38 cellular contexts compared by ENCODE assay signal in genomic region chr10:2439983-2440382, GRCh38.
"Had no signal": no experiment of that assay in that cellular context is flagged by ENCODE, and none has a peak within 500 bp of the region (broad histone marks: within the 10 kb centered on the region; RNA-seq: fewer than 3 reads in every experiment).

No MANE protein-coding gene starts in this region.

- H3K4me1 Mint-ChIP-seq: activated naive CD4-positive, alpha-beta T cell treated with anti-CD3 and anti-CD28 coated beads, Interleukin-2, amount 10 ng/mL, durations not matched to agents 7 days and 5 days; activated naive CD4-positive, alpha-beta T cell treated with anti-CD3 and anti-CD28 coated beads, Interleukin-2, amount 50 U/mL, for 24 hours; activated naive CD8-positive, alpha-beta T cell treated with anti-CD3 and anti-CD28 coated beads for 36 hours; activated naive CD8-positive, alpha-beta T cell treated with anti-CD3 and anti-CD28 coated beads, Interleukin-2, amount 10 ng/mL, durations not matched to agents 7 days and 5 days; activated naive CD8-positive, alpha-beta T cell treated with anti-CD3 and anti-CD28 coated beads, Interleukin-2, amount 50 U/mL, for 24 hours; activated T-helper 17 cell treated with anti-CD3 and anti-CD28 coated beads, Interleukin-2, amount 50 U/mL, for 72 hours; central memory CD8-positive, alpha-beta T cell had no signal

- H3K4me3 Mint-ChIP-seq: activated naive CD4-positive, alpha-beta T cell treated with anti-CD3 and anti-CD28 coated beads for 36 hours; activated naive CD4-positive, alpha-beta T cell treated with anti-CD3 and anti-CD28 coated beads, Interleukin-2, amount 10 ng/mL, durations not matched to agents 7 days and 5 days; activated naive CD4-positive, alpha-beta T cell treated with anti-CD3 and anti-CD28 coated beads, Interleukin-2, amount 50 U/mL, for 24 hours; activated naive CD8-positive, alpha-beta T cell; activated naive CD8-positive, alpha-beta T cell treated with anti-CD3 and anti-CD28 coated beads for 36 hours; activated naive CD8-positive, alpha-beta T cell treated with anti-CD3 and anti-CD28 coated beads, Interleukin-2, amount 10 ng/mL, durations not matched to agents 7 days and 5 days; activated naive CD8-positive, alpha-beta T cell treated with anti-CD3 and anti-CD28 coated beads, Interleukin-2, amount 50 U/mL, for 24 hours; activated T-cell treated with anti-CD3 and anti-CD28 coated beads, Interleukin-2, amount 50 U/mL, for 24 hours; activated T-cell treated with anti-CD3 and anti-CD28 coated beads, Interleukin-2, amount 50 U/mL, for 4 hours; activated T-cell treated with anti-CD3 and anti-CD28 coated beads, Interleukin-2, amount 50 U/mL, for 72 hours; activated T-helper 1 cell treated with anti-CD3 and anti-CD28 coated beads, Interleukin-12 subunit alpha, Interleukin-12 subunit beta, Interleukin-2, Interleukin-4 antibody, amounts not matched to agents 30 ng/mL and 10 ng/mL and 1 ng/mL, durations not matched to agents 14 hours and 24 hours and 36 hours; activated T-helper 17 cell treated with anti-CD3 and anti-CD28 coated beads, Interleukin-2, amount 50 U/mL, for 72 hours; brain; central memory CD8-positive, alpha-beta T cell had no signal

- H3K9me3 Mint-ChIP-seq: activated naive CD4-positive, alpha-beta T cell treated with anti-CD3 and anti-CD28 coated beads, Interleukin-2, amount 50 U/mL, for 24 hours; activated naive CD8-positive, alpha-beta T cell treated with anti-CD3 and anti-CD28 coated beads for 36 hours; activated naive CD8-positive, alpha-beta T cell treated with anti-CD3 and anti-CD28 coated beads, Interleukin-2, amount 10 ng/mL, durations not matched to agents 7 days and 5 days; activated naive CD8-positive, alpha-beta T cell treated with anti-CD3 and anti-CD28 coated beads, Interleukin-2, amount 50 U/mL, for 24 hours; activated T-cell treated with anti-CD3 and anti-CD28 coated beads, Interleukin-2, amount 50 U/mL, for 24 hours; activated T-helper 1 cell treated with anti-CD3 and anti-CD28 coated beads, Interleukin-12 subunit alpha, Interleukin-12 subunit beta, Interleukin-2, Interleukin-4 antibody, amounts not matched to agents 30 ng/mL and 10 ng/mL and 1 ng/mL, durations not matched to agents 14 hours and 24 hours and 36 hours; activated T-helper 17 cell treated with anti-CD3 and anti-CD28 coated beads, Interleukin-2, amount 50 U/mL, for 72 hours; activated T-helper 2 cell treated with anti-CD3 and anti-CD28 coated beads, Interferon-gamma antibody, Interleukin-2, Interleukin-4, amounts not matched to agents 10 μg/mL and 5 μg/mL and 100 μg/mL, durations not matched to agents 14 hours and 24 hours and 36 hours; central memory CD8-positive, alpha-beta T cell had no signal

- H3K4me3 ChIP-seq: adrenal gland, ascending aorta, body of pancreas, breast epithelium, cardiac muscle cell had no signal

- H3K36me3 ChIP-seq: adrenal gland, ascending aorta, brain microvascular endothelial cell, breast epithelium, cardiac muscle cell had no signal

- H3K27me3 Mint-ChIP-seq: activated naive CD4-positive, alpha-beta T cell treated with anti-CD3 and anti-CD28 coated beads, Interleukin-2, amount 10 ng/mL, durations not matched to agents 7 days and 5 days; activated naive CD8-positive, alpha-beta T cell treated with anti-CD3 and anti-CD28 coated beads, Interleukin-2, amount 10 ng/mL, durations not matched to agents 7 days and 5 days; activated T-cell treated with anti-CD3 and anti-CD28 coated beads, Interleukin-2, amount 50 U/mL, for 24 hours; central memory CD8-positive, alpha-beta T cell had no signal

- H3K27ac Mint-ChIP-seq: activated naive CD4-positive, alpha-beta T cell treated with anti-CD3 and anti-CD28 coated beads for 36 hours; activated naive CD4-positive, alpha-beta T cell treated with anti-CD3 and anti-CD28 coated beads, Interleukin-2, amount 10 ng/mL, durations not matched to agents 7 days and 5 days; activated naive CD4-positive, alpha-beta T cell treated with anti-CD3 and anti-CD28 coated beads, Interleukin-2, amount 50 U/mL, for 24 hours; activated naive CD4-positive, alpha-beta T cell treated with anti-CD3 and anti-CD28 coated beads, Interleukin-2, amount 50 U/mL, for 72 hours; activated naive CD8-positive, alpha-beta T cell; activated naive CD8-positive, alpha-beta T cell treated with anti-CD3 and anti-CD28 coated beads for 36 hours; activated naive CD8-positive, alpha-beta T cell treated with anti-CD3 and anti-CD28 coated beads, Interleukin-2, amount 10 ng/mL, durations not matched to agents 7 days and 5 days; activated naive CD8-positive, alpha-beta T cell treated with anti-CD3 and anti-CD28 coated beads, Interleukin-2, amount 50 U/mL, for 24 hours; activated T-cell treated with anti-CD3 and anti-CD28 coated beads, Interleukin-2, amount 50 U/mL, for 24 hours; activated T-cell treated with anti-CD3 and anti-CD28 coated beads, Interleukin-2, amount 50 U/mL, for 72 hours; activated T-helper 1 cell treated with anti-CD3 and anti-CD28 coated beads, Interleukin-12 subunit alpha, Interleukin-12 subunit beta, Interleukin-2, Interleukin-4 antibody, amounts not matched to agents 30 ng/mL and 10 ng/mL and 1 ng/mL, durations not matched to agents 14 hours and 24 hours and 36 hours; activated T-helper 17 cell treated with anti-CD3 and anti-CD28 coated beads, Interleukin-2, amount 50 U/mL, for 72 hours; activated T-helper 2 cell treated with anti-CD3 and anti-CD28 coated beads, Interferon-gamma antibody, Interleukin-2, Interleukin-4, amounts not matched to agents 10 μg/mL and 5 μg/mL and 100 μg/mL, durations not matched to agents 14 hours and 24 hours and 36 hours had no signal

- ATAC-seq: activated naive CD4-positive, alpha-beta T cell treated with anti-CD3 and anti-CD28 coated beads, Interleukin-2, amount 50 U/mL, for 72 hours; activated naive CD8-positive, alpha-beta T cell treated with anti-CD3 and anti-CD28 coated beads, Interleukin-2, amount 50 U/mL, for 24 hours; activated T-cell treated with anti-CD3 and anti-CD28 coated beads, Interleukin-2, amount 50 U/mL, for 4 hours; activated T-cell treated with anti-CD3 and anti-CD28 coated beads, Interleukin-2, amount 50 U/mL, for 72 hours; activated T-helper 17 cell treated with anti-CD3 and anti-CD28 coated beads, Interleukin-2, amount 50 U/mL, for 72 hours; body of pancreas had no signal

- DNase-seq: activated effector memory CD4-positive, alpha-beta T cell treated with anti-CD3 and anti-CD28 coated beads, Interleukin-2, amount 50 U/mL, for 16 hours; activated effector memory CD4-positive, alpha-beta T cell treated with Interleukin-2 at 50 U/mL for 16 hours; activated gamma-delta T cell; activated gamma-delta T cell treated with Interleukin-2 at 50 U/mL for 16 hours; activated naive CD4-positive, alpha-beta T cell; activated naive CD4-positive, alpha-beta T cell treated with anti-CD3 and anti-CD28 coated beads for 36 hours; activated naive CD4-positive, alpha-beta T cell treated with anti-CD3 and anti-CD28 coated beads, Interleukin-2, amount 10 ng/mL, durations not matched to agents 7 days and 5 days; activated naive CD4-positive, alpha-beta T cell treated with anti-CD3 and anti-CD28 coated beads, Interleukin-2, amount 50 U/mL, for 16 hours; activated naive CD4-positive, alpha-beta T cell treated with Interleukin-2 at 50 U/mL for 16 hours; activated naive CD8-positive, alpha-beta T cell treated with anti-CD3 and anti-CD28 coated beads for 36 hours; activated naive CD8-positive, alpha-beta T cell treated with anti-CD3 and anti-CD28 coated beads, Interleukin-2, amount 10 ng/mL, durations not matched to agents 7 days and 5 days; activated naive CD8-positive, alpha-beta T cell treated with anti-CD3 and anti-CD28 coated beads, Interleukin-2, amount 50 U/mL, for 24 hours; activated T-cell treated with anti-CD3 and anti-CD28 coated beads, Interleukin-2, amount 50 U/mL, for 1 hour; activated T-cell treated with anti-CD3 and anti-CD28 coated beads, Interleukin-2, amount 50 U/mL, for 24 hours; activated T-cell treated with anti-CD3 and anti-CD28 coated beads, Interleukin-2, amount 50 U/mL, for 4 hours; activated T-cell treated with anti-CD3 and anti-CD28 coated beads, Interleukin-2, amount 50 U/mL, for 48 hours; activated T-cell treated with anti-CD3 and anti-CD28 coated beads, Interleukin-2, amount 50 U/mL, for 72 hours; adrenal gland; amniotic stem cell; amygdala; anterior cingulate cortex; aorta; body of pancreas; brain microvascular endothelial cell; caudate nucleus; central memory CD4-positive, alpha-beta T cell; cerebellar nuclear complex had no signal

- H3K27ac ChIP-seq: adrenal gland, ascending aorta, body of pancreas, brain microvascular endothelial cell, breast epithelium, cardiac muscle cell had no signal

- H3K27me3 ChIP-seq: adrenal gland, ascending aorta, body of pancreas, brain microvascular endothelial cell, breast epithelium, cardiac muscle cell had no signal

- H3K36me3 Mint-ChIP-seq: activated naive CD4-positive, alpha-beta T cell treated with anti-CD3 and anti-CD28 coated beads, Interleukin-2, amount 10 ng/mL, durations not matched to agents 7 days and 5 days; activated naive CD4-positive, alpha-beta T cell treated with anti-CD3 and anti-CD28 coated beads, Interleukin-2, amount 50 U/mL, for 24 hours; activated naive CD4-positive, alpha-beta T cell treated with anti-CD3 and anti-CD28 coated beads, Interleukin-2, amount 50 U/mL, for 72 hours; activated naive CD8-positive, alpha-beta T cell; activated naive CD8-positive, alpha-beta T cell treated with anti-CD3 and anti-CD28 coated beads for 36 hours; activated naive CD8-positive, alpha-beta T cell treated with anti-CD3 and anti-CD28 coated beads, Interleukin-2, amount 10 ng/mL, durations not matched to agents 7 days and 5 days; brain had no signal

- H3K9me3 ChIP-seq: adrenal gland, ascending aorta, body of pancreas, breast epithelium had no signal
